ENCODE assay signal across 19 cellular contexts in the genomic region with DNA sequence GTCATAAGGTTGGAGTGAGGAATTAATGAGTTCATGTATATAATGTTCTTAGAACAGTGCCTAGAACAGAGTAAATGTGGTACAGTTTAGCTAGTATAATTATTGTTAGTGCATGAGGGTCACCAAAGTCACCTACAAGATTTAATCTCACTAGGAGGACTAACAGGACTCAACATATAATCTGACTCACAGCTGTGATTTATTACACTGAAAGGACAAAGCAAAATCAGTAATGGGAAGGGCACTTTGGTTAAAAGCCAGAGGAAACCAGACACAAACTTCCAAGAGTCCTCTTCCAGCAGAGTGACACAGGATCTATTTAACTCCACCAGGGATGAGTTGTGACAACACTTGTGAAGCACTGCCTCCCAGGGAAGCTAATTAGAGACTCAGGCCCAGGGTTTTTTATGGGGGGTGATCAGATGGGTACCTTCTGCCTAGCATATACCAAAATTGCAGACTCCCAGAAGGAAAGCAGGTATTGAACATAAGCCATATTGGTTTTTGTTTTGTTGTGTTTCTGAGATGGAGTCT.
A peak's percentile ranks its signal among the peaks of the same experiment; 100 is the strongest.
DNase-seq lines count a peak whose midpoint lies in the region; ATAC-seq, FAIRE-seq and TF ChIP-seq lines count a peak whose summit lies in the region.
"Had no signal": no experiment of that assay in that cellular context is flagged by ENCODE, and none has a peak within 500 bp of the region (broad histone marks: within the 10 kb centered on the region; RNA-seq: fewer than 3 reads in every experiment).

No MANE protein-coding gene starts in this region.

- TF ChIP-seq RAD21 in HepG2 (CRISPR knock-in tag; IDR thresholded peaks at IDR 0.05): no peak

- no peak overlapping the region for H3K27ac Mint-ChIP-seq in activated CD8-positive, alpha-beta T cell treated with anti-CD3 and anti-CD28 coated beads, Interleukin-2, amount 10 ng/mL, durations not matched to agents 7 days and 5 days

- no peaks in the 10 kb centered on the region for H3K9me3 Mint-ChIP-seq in activated CD8-positive, alpha-beta T cell treated with anti-CD3 and anti-CD28 coated beads, Interleukin-2, amount 10 ng/mL, durations not matched to agents 7 days and 5 days (ENCODE audit: insufficient read depth)

- peak; percentile 45 for ATAC-seq in PC-3
- no peak for ATAC-seq in HepG2
- no peak for ATAC-seq in HG02884 (IDR thresholded peaks at IDR 0.05; ENCODE audit: unreplicated experiment)
- ATAC-seq in activated CD8-positive, alpha-beta T cell treated with anti-CD3 and anti-CD28 coated beads, Interleukin-2, amount 10 ng/mL, durations not matched to agents 7 days and 5 days: no peak

- no peak overlapping the region for H3K4me3 Mint-ChIP-seq in activated CD8-positive, alpha-beta T cell treated with anti-CD3 and anti-CD28 coated beads, Interleukin-2, amount 10 ng/mL, durations not matched to agents 7 days and 5 days

- H3K9me2 ChIP-seq in PC-3 (replicated peaks; ENCODE audit: low read length): no peaks in the 10 kb centered on the region

- DNase-seq in A172 (ENCODE audit: low spot score): peak; percentile 44
- DNase-seq in HEK293T (ENCODE audit: extremely low spot score): no peak
- peak; percentile 51 for DNase-seq in PC-3
- DNase-seq in islet precursor cell: peak; percentile 76
- DNase-seq in HepG2 (ENCODE audit: low spot score): no peak
- DNase-seq in activated CD8-positive, alpha-beta T cell treated with anti-CD3 and anti-CD28 coated beads, Interleukin-2, amount 10 ng/mL, durations not matched to agents 7 days and 5 days: no peak
- DNase-seq in middle frontal gyrus (ENCODE audit: extremely low spot score, low spot score): no peak
- DNase-seq: DMS153; EL; H7; MV-4-11; NCI-H1930; NCI-H526; NK-92 treated with Interleukin-12 subunit alpha and Interleukin-12 subunit beta, amount 100 ng/mL, for 24 hours had no signal

- BruUV-seq in PC-3 (replicated peaks; lab: Mats Ljungman, UMichigan): no TSS peak
- BruUV-seq in HepG2 (replicated peaks; lab: Mats Ljungman, UMichigan): no TSS peak

- no peak for FAIRE-seq in HepG2 (lab: Jason Lieb, UNC)
- FAIRE-seq: A204.1, HTR-8/SVneo had no signal

- no peaks in the 10 kb centered on the region for H3K36me3 Mint-ChIP-seq in activated CD8-positive, alpha-beta T cell treated with anti-CD3 and anti-CD28 coated beads, Interleukin-2, amount 10 ng/mL, durations not matched to agents 7 days and 5 days (ENCODE audit: low read depth)

- no peak for TF ChIP-seq POLR2A in HepG2 (IDR thresholded peaks at IDR 0.05; ENCODE audit: insufficient read depth in 1 of 2, low read depth in 2 of 2, low read length in 2 of 2)

- H3K9ac ChIP-seq in PC-3 (ENCODE audit: low read length): no peak overlapping the region
- H3K9ac ChIP-seq in HepG2 (ENCODE audit: insufficient read depth, low read depth, low read length): no peak overlapping the region

- POLR2A ChIA-PET in HEK293T (lab: Yijun Ruan, JAX) (no interaction called here), PC-3 (lab: Charles Lee; ENCODE audit: unreplicated experiment) (no interaction called here), HepG2 (lab: Yijun Ruan, JAX) (no interaction called here)
- POLR2A ChIA-PET in activated CD8-positive, alpha-beta T cell treated with anti-CD3 and anti-CD28 coated beads, Interleukin-2, amount 10 ng/mL, durations not matched to agents 7 days and 5 days (lab: Charles Lee): no interaction called here

- no peaks in the 10 kb centered on the region for H3K79me2 ChIP-seq in PC-3 (ENCODE audit: low read length)
- H3K79me2 ChIP-seq in HepG2 (ENCODE audit: insufficient read depth, low read length): no peaks in the 10 kb centered on the region

- no peak for TF ChIP-seq CTCF in PC-3 (conservative IDR thresholded peaks at IDR 0.05; ENCODE audit: low read depth, low read length)
- no peak for TF ChIP-seq CTCF in HepG2 (CRISPR knock-in tag; IDR thresholded peaks at IDR 0.05)

- H3K4me2 ChIP-seq in PC-3 (ENCODE audit: low read length): no peak overlapping the region
- no peak overlapping the region for H3K4me2 ChIP-seq in HepG2 (ENCODE audit: low read depth, low read length)

- no peak overlapping the region for H2AFZ ChIP-seq in PC-3 (ENCODE audit: low read length)
- no peak overlapping the region for H2AFZ ChIP-seq in HepG2 (ENCODE audit: low read length)

- no peaks in the 10 kb centered on the region for H3F3A ChIP-seq in PC-3 (ENCODE audit: low read length, unreplicated experiment)

- H3K27ac ChIP-seq in PC-3 (ENCODE audit: low read length) (no peak overlapping the region), HepG2 (ENCODE audit: extremely low read length, insufficient read depth, low read length) (no peak overlapping the region)
- H3K27ac ChIP-seq: C4-2B, RWPE1 had no signal

- no peaks in the 10 kb centered on the region for H3K9me3 ChIP-seq in PC-3 (ENCODE audit: low read length)
- H3K9me3 ChIP-seq in HepG2 (ENCODE audit: low read length): no peaks in the 10 kb centered on the region

- CTCF ChIA-PET in HEK293T (lab: Yijun Ruan, JAX): no interaction called here
- CTCF ChIA-PET in PC-3 (lab: Charles Lee): no interaction called here
- CTCF ChIA-PET in HepG2 (lab: Yijun Ruan, JAX; ENCODE audit: low intra/inter-chr PET ratio, low total read pairs): no interaction called here
- CTCF ChIA-PET in activated CD8-positive, alpha-beta T cell treated with anti-CD3 and anti-CD28 coated beads, Interleukin-2, amount 10 ng/mL, durations not matched to agents 7 days and 5 days (lab: Charles Lee): no interaction called here

- H3K27me3 Mint-ChIP-seq in activated CD8-positive, alpha-beta T cell treated with anti-CD3 and anti-CD28 coated beads, Interleukin-2, amount 10 ng/mL, durations not matched to agents 7 days and 5 days (ENCODE audit: low read depth): no peaks in the 10 kb centered on the region

- H4K20me1 ChIP-seq in PC-3 (ENCODE audit: low read length) (no peaks in the 10 kb centered on the region), HepG2 (ENCODE audit: insufficient read depth, low read length) (no peaks in the 10 kb centered on the region)

- H3K4me3 ChIP-seq in PC-3 (ENCODE audit: low read length) (no peak overlapping the region), HepG2 (replicated peaks in 1 of 3; ENCODE audit: insufficient read depth in 1 of 3, low read depth in 2 of 3, low read length in 3 of 3) (no peak overlapping the region)

- TF ChIP-seq EP300 in HepG2 (IDR thresholded peaks at IDR 0.05; ENCODE audit: low read depth in 2 of 2, low read length in 2 of 2) (no peak), HepG2 (CRISPR knock-in tag; IDR thresholded peaks at IDR 0.05; ENCODE audit: borderline replicate concordance) (no peak)

- intact Hi-C loops in PC-3 (cut with micrococcal nuclease) (no loop called here), HepG2 (cut with micrococcal nuclease; ENCODE audit: unreplicated experiment) (no loop called here)

- H3K4me1 Mint-ChIP-seq in activated CD8-positive, alpha-beta T cell treated with anti-CD3 and anti-CD28 coated beads, Interleukin-2, amount 10 ng/mL, durations not matched to agents 7 days and 5 days (ENCODE audit: low read depth): no peaks in the 10 kb centered on the region

- H3K27me3 ChIP-seq in PC-3 (ENCODE audit: low read length) (no peaks in the 10 kb centered on the region), HepG2 (ENCODE audit: control insufficient read depth in 1 of 2, insufficient read depth in 2 of 2, low read length in 2 of 2) (no peaks in the 10 kb centered on the region)

- H3K36me3 ChIP-seq in PC-3 (ENCODE audit: low read depth, low read length) (no peaks in the 10 kb centered on the region), HepG2 (replicated peaks in 1 of 2; ENCODE audit: control insufficient read depth in 1 of 2, insufficient read depth in 2 of 2, low read length in 2 of 2) (no peaks in the 10 kb centered on the region)

- H3K4me1 ChIP-seq in PC-3 (ENCODE audit: insufficient read depth, low read length) (peaks cover 27% of the 10 kb centered on the region), HepG2 (ENCODE audit: insufficient read depth, low read length) (no peaks in the 10 kb centered on the region)

- in situ Hi-C loops in HepG2 (cut with HindIII; ENCODE audit: extremely low pct_ligation_motif_present, low pct_unique_long_range_greater_than_20kb): no loop called here

TF ChIP-seq in HEK293T, 16 proteins besides CTCF, POLR2A, EP300 and RAD21:
- TF ChIP-seq L3MBTL2 (conservative IDR thresholded peaks at IDR 0.05): no peak
- TF ChIP-seq, protein P1, sequence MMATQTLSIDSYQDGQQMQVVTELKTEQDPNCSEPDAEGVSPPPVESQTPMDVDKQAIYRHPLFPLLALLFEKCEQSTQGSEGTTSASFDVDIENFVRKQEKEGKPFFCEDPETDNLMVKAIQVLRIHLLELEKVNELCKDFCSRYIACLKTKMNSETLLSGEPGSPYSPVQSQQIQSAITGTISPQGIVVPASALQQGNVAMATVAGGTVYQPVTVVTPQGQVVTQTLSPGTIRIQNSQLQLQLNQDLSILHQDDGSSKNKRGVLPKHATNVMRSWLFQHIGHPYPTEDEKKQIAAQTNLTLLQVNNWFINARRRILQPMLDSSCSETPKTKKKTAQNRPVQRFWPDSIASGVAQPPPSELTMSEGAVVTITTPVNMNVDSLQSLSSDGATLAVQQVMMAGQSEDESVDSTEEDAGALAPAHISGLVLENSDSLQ (IDR thresholded peaks at IDR 0.05): peak; percentile 78

TF ChIP-seq in HepG2, 621 proteins besides CTCF, POLR2A, EP300 and RAD21 (continues in another document):
- no peak for TF ChIP-seq TGIF2 (CRISPR knock-in tag; IDR thresholded peaks at IDR 0.05)
- no peak for TF ChIP-seq NONO (IDR thresholded peaks at IDR 0.05)
- no peak for TF ChIP-seq NONO (CRISPR knock-in tag; conservative IDR thresholded peaks at IDR 0.05)
- TF ChIP-seq PCBP2 (optimal IDR thresholded peaks at IDR 0.05; ENCODE audit: low read depth, low read length, poor library complexity, severe bottlenecking): no peak
- no peak for TF ChIP-seq MAFK (conservative IDR thresholded peaks at IDR 0.05 in 1 of 2, IDR thresholded peaks at IDR 0.05 in 1 of 2; ENCODE audit: low read length in 2 of 2)
- TF ChIP-seq ESRRA (CRISPR knock-in tag; IDR thresholded peaks at IDR 0.05; ENCODE audit: low read depth): no peak
- no peak for TF ChIP-seq TCF7 (IDR thresholded peaks at IDR 0.05; ENCODE audit: low read depth)
- TF ChIP-seq, protein P2, sequence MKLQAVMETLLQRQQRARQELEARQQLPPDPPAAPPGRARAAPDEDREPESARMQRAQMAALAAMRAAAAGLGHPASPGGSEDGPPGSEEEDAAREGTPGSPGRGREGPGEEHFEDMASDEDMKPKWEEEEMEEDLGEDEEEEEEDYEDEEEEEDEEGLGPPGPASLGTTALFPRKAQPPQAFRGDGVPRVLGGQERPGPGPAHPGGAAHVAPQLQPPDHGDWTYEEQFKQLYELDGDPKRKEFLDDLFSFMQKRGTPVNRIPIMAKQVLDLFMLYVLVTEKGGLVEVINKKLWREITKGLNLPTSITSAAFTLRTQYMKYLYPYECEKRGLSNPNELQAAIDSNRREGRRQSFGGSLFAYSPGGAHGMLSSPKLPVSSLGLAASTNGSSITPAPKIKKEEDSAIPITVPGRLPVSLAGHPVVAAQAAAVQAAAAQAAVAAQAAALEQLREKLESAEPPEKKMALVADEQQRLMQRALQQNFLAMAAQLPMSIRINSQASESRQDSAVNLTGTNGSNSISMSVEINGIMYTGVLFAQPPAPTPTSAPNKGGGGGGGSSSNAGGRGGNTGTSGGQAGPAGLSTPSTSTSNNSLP (IDR thresholded peaks at IDR 0.05; ENCODE audit: low read depth, low read length): no peak
- TF ChIP-seq ZNF761 (CRISPR knock-in tag; conservative IDR thresholded peaks at IDR 0.05): no peak

Comparison
In these comparisons a context has a peak if more than half of its experiments do, and no peak if none do; other contexts are left out.
1. DNase-seq: peak in A172 (single experiment), PC-3 (single experiment) and islet precursor cell (single experiment); none in HEK293T (single experiment), HepG2 (single experiment), activated CD8-positive, alpha-beta T cell treated with anti-CD3 and anti-CD28 coated beads, Interleukin-2, amount 10 ng/mL, durations not matched to agents 7 days and 5 days (single experiment) and middle frontal gyrus (single experiment).